In the genomic region with DNA sequence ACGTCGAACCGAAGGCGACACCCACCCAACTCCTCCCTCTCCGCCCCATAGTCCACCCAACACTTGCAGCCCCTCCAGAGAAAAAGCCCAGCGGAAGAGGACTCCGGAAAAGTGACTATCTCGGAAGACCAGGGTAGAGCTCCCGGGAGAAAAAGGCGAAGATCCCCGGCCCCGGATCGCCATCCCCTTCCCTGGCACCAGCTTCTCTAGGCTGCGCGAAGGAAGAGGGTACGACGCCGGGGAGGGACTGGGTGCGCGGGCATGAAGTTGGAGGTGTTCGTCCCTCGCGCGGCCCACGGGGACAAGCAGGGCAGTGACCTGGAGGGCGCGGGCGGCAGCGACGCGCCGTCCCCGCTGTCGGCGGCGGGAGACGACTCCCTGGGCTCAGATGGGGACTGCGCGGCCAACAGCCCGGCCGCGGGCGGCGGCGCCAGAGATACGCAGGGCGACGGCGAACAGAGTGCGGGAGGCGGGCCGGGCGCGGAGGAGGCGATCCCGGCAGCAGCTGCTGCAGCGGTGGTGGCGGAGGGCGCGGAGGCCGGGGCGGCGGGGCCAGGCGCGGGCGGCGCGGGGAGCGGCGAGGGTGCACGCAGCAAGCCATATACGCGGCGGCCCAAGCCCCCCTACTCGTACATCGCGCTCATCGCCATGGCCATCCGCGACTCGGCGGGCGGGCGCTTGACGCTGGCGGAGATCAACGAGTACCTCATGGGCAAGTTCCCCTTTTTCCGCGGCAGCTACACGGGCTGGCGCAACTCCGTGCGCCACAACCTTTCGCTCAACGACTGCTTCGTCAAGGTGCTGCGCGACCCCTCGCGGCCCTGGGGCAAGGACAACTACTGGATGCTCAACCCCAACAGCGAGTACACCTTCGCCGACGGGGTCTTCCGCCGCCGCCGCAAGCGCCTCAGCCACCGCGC, we compare ENCODE assay signal across 8 cellular contexts. TPM values are rescaled to one million over a fixed set of nuclear protein-coding genes. Genes with fewer than 3 reads are reported as not detected.
A peak's percentile ranks its signal among the peaks of the same experiment; 100 is the strongest.
DNase-seq lines count a peak whose midpoint lies in the region; ATAC-seq lines count a peak whose summit lies in the region.

No MANE protein-coding gene starts in this region.

- H3K27me3 Mint-ChIP-seq in activated naive CD4-positive, alpha-beta T cell treated with anti-CD3 and anti-CD28 coated beads, Interleukin-2, amount 10 ng/mL, durations not matched to agents 7 days and 5 days: peaks cover 93% of the 10 kb centered on the region
- H3K27me3 Mint-ChIP-seq in activated CD8-positive, alpha-beta T cell treated with anti-CD3 and anti-CD28 coated beads, Interleukin-2, amount 10 ng/mL, durations not matched to agents 7 days and 5 days (ENCODE audit: low read depth): peaks cover 69% of the 10 kb centered on the region

- H3K9me3 ChIP-seq in iPS-18c (ENCODE audit: control insufficient read depth, insufficient read depth, low read length): peaks cover 4% of the 10 kb centered on the region

- H3K4me3 Mint-ChIP-seq in activated naive CD4-positive, alpha-beta T cell treated with anti-CD3 and anti-CD28 coated beads, Interleukin-2, amount 10 ng/mL, durations not matched to agents 7 days and 5 days: peak overlapping the region; percentile 60
- H3K4me3 Mint-ChIP-seq in activated CD8-positive, alpha-beta T cell treated with anti-CD3 and anti-CD28 coated beads, Interleukin-2, amount 10 ng/mL, durations not matched to agents 7 days and 5 days: peak overlapping the region; percentile 44

- H3K4me3 ChIP-seq in iPS-18c (ENCODE audit: insufficient read depth, low read depth, low read length): peak overlapping the region; percentile 46

- DNase-seq in activated naive CD4-positive, alpha-beta T cell treated with anti-CD3 and anti-CD28 coated beads, Interleukin-2, amount 10 ng/mL, durations not matched to agents 7 days and 5 days: no peak
- DNase-seq in activated naive CD4-positive, alpha-beta T cell treated with Interleukin-2 at 50 U/mL for 16 hours: no peak
- DNase-seq in activated CD8-positive, alpha-beta T cell treated with anti-CD3 and anti-CD28 coated beads, Interleukin-2, amount 10 ng/mL, durations not matched to agents 7 days and 5 days: no peak
- DNase-seq in stimulated activated naive CD8-positive, alpha-beta T cell treated with anti-CD3 and anti-CD28 coated beads, Interleukin-15, Interleukin-2, amounts not matched to agents 100 U/mL and 50 U/mL, for 24 hours: peak; percentile 21
- DNase-seq in anterior cingulate cortex (lab: John Stamatoyannopoulos, UW): no peak
- DNase-seq in putamen (ENCODE audit: low spot score): no peak

- peak overlapping the region; percentile 60 for H3K27ac Mint-ChIP-seq in activated naive CD4-positive, alpha-beta T cell treated with anti-CD3 and anti-CD28 coated beads, Interleukin-2, amount 10 ng/mL, durations not matched to agents 7 days and 5 days
- peak overlapping the region; percentile 70 for H3K27ac Mint-ChIP-seq in activated CD8-positive, alpha-beta T cell treated with anti-CD3 and anti-CD28 coated beads, Interleukin-2, amount 10 ng/mL, durations not matched to agents 7 days and 5 days

- ATAC-seq in activated CD8-positive, alpha-beta T cell treated with anti-CD3 and anti-CD28 coated beads, Interleukin-2, amount 10 ng/mL, durations not matched to agents 7 days and 5 days: no peak
- ATAC-seq in stimulated activated naive CD8-positive, alpha-beta T cell treated with anti-CD3 and anti-CD28 coated beads, Interleukin-15, Interleukin-2, amounts not matched to agents 100 U/mL and 50 U/mL, for 24 hours: no peak
- ATAC-seq in HG02798 (IDR thresholded peaks at IDR 0.05; ENCODE audit: poor library complexity, unreplicated experiment): no peak

- POLR2A ChIA-PET in activated CD8-positive, alpha-beta T cell treated with anti-CD3 and anti-CD28 coated beads, Interleukin-2, amount 10 ng/mL, durations not matched to agents 7 days and 5 days (lab: Charles Lee): interaction anchor here (0.5 kb wide), 1 partner anchor 585 kb away, joined by 3 read pairs; no protein-coding TSS in a partner anchor

- peaks cover 25% of the 10 kb centered on the region for H3K4me1 Mint-ChIP-seq in activated naive CD4-positive, alpha-beta T cell treated with anti-CD3 and anti-CD28 coated beads, Interleukin-2, amount 10 ng/mL, durations not matched to agents 7 days and 5 days
- H3K4me1 Mint-ChIP-seq in activated CD8-positive, alpha-beta T cell treated with anti-CD3 and anti-CD28 coated beads, Interleukin-2, amount 10 ng/mL, durations not matched to agents 7 days and 5 days (ENCODE audit: low read depth): peaks cover 14% of the 10 kb centered on the region

- CTCF ChIA-PET in activated naive CD4-positive, alpha-beta T cell treated with anti-CD3 and anti-CD28 coated beads, Interleukin-2, amount 10 ng/mL, durations not matched to agents 7 days and 5 days (lab: Charles Lee): no interaction called here
- CTCF ChIA-PET in activated CD8-positive, alpha-beta T cell treated with anti-CD3 and anti-CD28 coated beads, Interleukin-2, amount 10 ng/mL, durations not matched to agents 7 days and 5 days (lab: Charles Lee): no interaction called here

- no peaks in the 10 kb centered on the region for H3K9me3 Mint-ChIP-seq in activated naive CD4-positive, alpha-beta T cell treated with anti-CD3 and anti-CD28 coated beads, Interleukin-2, amount 10 ng/mL, durations not matched to agents 7 days and 5 days
- no peaks in the 10 kb centered on the region for H3K9me3 Mint-ChIP-seq in activated CD8-positive, alpha-beta T cell treated with anti-CD3 and anti-CD28 coated beads, Interleukin-2, amount 10 ng/mL, durations not matched to agents 7 days and 5 days (ENCODE audit: insufficient read depth)

- peaks cover 9% of the 10 kb centered on the region for H3K36me3 Mint-ChIP-seq in activated naive CD4-positive, alpha-beta T cell treated with anti-CD3 and anti-CD28 coated beads, Interleukin-2, amount 10 ng/mL, durations not matched to agents 7 days and 5 days
- peaks cover 2% of the 10 kb centered on the region for H3K36me3 Mint-ChIP-seq in activated CD8-positive, alpha-beta T cell treated with anti-CD3 and anti-CD28 coated beads, Interleukin-2, amount 10 ng/mL, durations not matched to agents 7 days and 5 days (ENCODE audit: low read depth)

RNA-seq across cellular contexts. Expression of a gene that starts 0.8 kb away (rescaled TPM):
- total RNA-seq in activated CD8-positive, alpha-beta T cell treated with anti-CD3 and anti-CD28 coated beads, Interleukin-2, amount 10 ng/mL, durations not matched to agents 7 days and 5 days: not detected
